ENCODE assay signal across 10 cellular contexts in the genomic region with DNA sequence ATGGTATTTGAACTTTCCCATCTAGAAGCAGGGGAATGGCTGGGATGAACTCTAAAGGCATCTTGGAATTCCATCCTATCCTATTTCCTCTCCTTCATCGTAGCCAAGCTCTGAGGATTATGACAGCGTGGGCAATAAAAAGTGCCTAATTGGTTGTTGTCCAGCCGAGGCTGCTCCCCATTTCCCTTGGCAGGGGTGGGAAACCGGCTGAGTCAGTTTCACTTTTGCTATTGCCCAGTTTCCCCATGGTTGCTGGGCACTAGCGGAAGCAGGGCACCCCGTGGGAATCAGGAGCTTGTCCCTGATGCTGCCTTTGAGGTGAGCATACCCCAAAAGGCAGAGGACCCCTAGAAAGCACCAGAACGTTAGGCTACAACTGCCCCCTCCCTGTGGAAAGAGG. TPM values are rescaled to one million over a fixed set of nuclear protein-coding genes. Genes with fewer than 3 reads are reported as not detected.
A peak's percentile ranks its signal among the peaks of the same experiment; 100 is the strongest.
DNase-seq lines count a peak whose midpoint lies in the region; ATAC-seq and TF ChIP-seq lines count a peak whose summit lies in the region.
"Had no signal": no experiment of that assay in that cellular context is flagged by ENCODE, and none has a peak within 500 bp of the region (broad histone marks: within the 10 kb centered on the region; RNA-seq: fewer than 3 reads in every experiment).

No MANE protein-coding gene starts in this region.

- intact Hi-C loops in CD14-positive monocyte (cut with micrococcal nuclease) (no loop called here), sigmoid colon (cut with DNase I) (no loop called here)

- H3K27ac Mint-ChIP-seq in CD14-positive monocyte, result peak overlapping the region in 3 of 7 donors; percentile 13 to 72 (median 53)

- H3K27me3 Mint-ChIP-seq in CD14-positive monocyte (ENCODE audit: low read depth in 3 of 3), result peaks cover 7 to 22% (median 12%) of the 10 kb centered on the region in 3 donors

- no peaks in the 10 kb centered on the region for H3K9me3 Mint-ChIP-seq in CD14-positive monocyte

- no peaks in the 10 kb centered on the region for H3K9me3 ChIP-seq in skeletal muscle satellite cell (replicated peaks; ENCODE audit: low read length)
- H3K9me3 ChIP-seq in sigmoid colon, result no peaks in the 10 kb centered on the region

- peak overlapping the region; percentile 30 for H3K9ac ChIP-seq in skeletal muscle satellite cell (ENCODE audit: low read depth, low read length)

- peaks cover 8% of the 10 kb centered on the region for H3K27me3 ChIP-seq in skeletal muscle satellite cell (ENCODE audit: control insufficient read depth, insufficient read depth, low read length)
- peaks cover 0 to 18% (median 7%) of the 10 kb centered on the region in 3 donors for H3K27me3 ChIP-seq in sigmoid colon

- WGBS in sigmoid colon, 2 donors, result 6 to 28% methylated on average over 7 of the region's 7 CpGs

- H3K4me3 ChIP-seq in skeletal muscle satellite cell (ENCODE audit: low read length), result peak overlapping the region; percentile 52
- H3K4me3 ChIP-seq in sigmoid colon, result peak overlapping the region in 2 of 4 donors; percentile 10 to 19

- no peak for DNase-seq in CD14-positive monocyte (ENCODE audit: low spot score)
- peak; percentile 71 for DNase-seq in RPMI7951 (ENCODE audit: low read depth)
- peak; percentile 25 for DNase-seq in glomerular visceral epithelial cell (ENCODE audit: extremely low spot score)
- no peak for DNase-seq in sigmoid colon
- DNase-seq in OCI-M2 (lab: John Stamatoyannopoulos, UW; ENCODE audit: unreplicated experiment), result no peak
- DNase-seq: NCI-H1092 treated with DMSO at 0.1 percent for 48 hours, WERI-Rb-1 had no signal

- H3K36me3 ChIP-seq in skeletal muscle satellite cell (ENCODE audit: insufficient read depth, low read length) (no peaks in the 10 kb centered on the region), sigmoid colon (no peaks in the 10 kb centered on the region)
- H3K36me3 ChIP-seq: WERI-Rb-1 had no signal

- H3K4me1 ChIP-seq in skeletal muscle satellite cell (ENCODE audit: control insufficient read depth, insufficient read depth, low read length), result peaks cover 19% of the 10 kb centered on the region
- peaks cover 0 to 8% (median 0%) of the 10 kb centered on the region in 4 donors for H3K4me1 ChIP-seq in sigmoid colon

- peaks cover 18% of the 10 kb centered on the region for H3K4me1 Mint-ChIP-seq in CD14-positive monocyte

- peak overlapping the region; percentile 69 for H3K4me2 ChIP-seq in skeletal muscle satellite cell (ENCODE audit: low read length)

- peak overlapping the region; percentile 72 to 82 for H3K4me3 Mint-ChIP-seq in CD14-positive monocyte

- no peak for TF ChIP-seq EP300 in sigmoid colon (IDR thresholded peaks at IDR 0.05)

- no peak for TF ChIP-seq POLR2A in sigmoid colon (IDR thresholded peaks at IDR 0.05)

- TF ChIP-seq CTCF in CD14-positive monocyte (IDR thresholded peaks at IDR 0.05) (no peak), sigmoid colon (IDR thresholded peaks at IDR 0.05) (no peak)

- no peaks in the 10 kb centered on the region for H3K36me3 Mint-ChIP-seq in CD14-positive monocyte

- ATAC-seq in GM18873 (IDR thresholded peaks at IDR 0.05; ENCODE audit: low FRiP score, unreplicated experiment), result no peak
- ATAC-seq in GM21786 (IDR thresholded peaks at IDR 0.05; ENCODE audit: unreplicated experiment), result no peak

- peak overlapping the region in 2 of 4 donors; percentile 25 to 40 for H3K27ac ChIP-seq in sigmoid colon
- H3K27ac ChIP-seq: WERI-Rb-1 had no signal

RNA-seq across cellular contexts. Expression of a gene that starts 13.8 kb away (rescaled TPM):
- polyA plus RNA-seq in CD14-positive monocyte (1 to 10 TPM; 3.1 to 6.8 TPM), sigmoid colon (10 to 100 TPM; 13.8 to 19.2 (median 18.0) TPM)
- 0.98 and 1.6 TPM in 2 replicates for total RNA-seq in RPMI7951 (2014; rRNA removed; shearing (Covaris generic))
- total RNA-seq in skeletal muscle satellite cell (2012; rRNA removed), result 1.5 and 2.2 TPM in 2 replicates
- total RNA-seq in sigmoid colon, result 1 to 10 TPM; 3.0 to 8.3 (median 5.6) TPM

RNA-seq across cellular contexts. Expression of a gene that starts 31.3 kb away (rescaled TPM):
- polyA plus RNA-seq in CD14-positive monocyte (under 1 TPM in 1 of 2 donors, not detected in 1; 0.06 TPM), sigmoid colon (10 to 100 TPM in 1 of 3 donors, 1 to 10 TPM in 2; 1.2 to 18.8 (median 3.5) TPM)
- total RNA-seq in RPMI7951 (2014; rRNA removed; shearing (Covaris generic)), result not detected in 2 replicates
- total RNA-seq in skeletal muscle satellite cell (2012; rRNA removed), result under 0.01 TPM in 1 of 2 replicates, not detected in the other
- under 1 TPM in 1 of 4 donors, not detected in 3; 0.16 TPM for total RNA-seq in sigmoid colon

RNA-seq across cellular contexts. Expression of a gene that starts 41.2 kb away (rescaled TPM):
- 10 to 100 TPM; 13.2 to 14.5 TPM for polyA plus RNA-seq in CD14-positive monocyte
- total RNA-seq in RPMI7951 (2014; rRNA removed; shearing (Covaris generic)), result 17.8 and 18.4 TPM in 2 replicates
- total RNA-seq in skeletal muscle satellite cell (2012; rRNA removed), result 19.4 and 35.0 TPM in 2 replicates
- total RNA-seq in sigmoid colon, result 10 to 100 TPM; 22.5 to 28.8 (median 23.4) TPM
- polyA plus RNA-seq in sigmoid colon, result 10 to 100 TPM; 36.0 to 44.6 (median 42.6) TPM

RNA-seq across cellular contexts. Expression of a gene that starts 50.8 kb away (rescaled TPM):
- polyA plus RNA-seq in CD14-positive monocyte (under 1 TPM; 0.12 to 0.22 TPM), sigmoid colon (under 1 TPM in 1 of 3 donors, not detected in 2; 0.48 TPM)
- 0.10 TPM in 1 of 2 replicates, not detected in the other for total RNA-seq in RPMI7951 (2014; rRNA removed; shearing (Covaris generic))
- total RNA-seq in skeletal muscle satellite cell (2012; rRNA removed), result 0.22 TPM in 1 of 2 replicates, not detected in the other
- under 1 TPM in 2 of 4 donors, not detected in 2; 0.28 to 0.36 TPM for total RNA-seq in sigmoid colon

RNA-seq across cellular contexts. Expression of a gene that starts 50.9 kb away (rescaled TPM):
- polyA plus RNA-seq in CD14-positive monocyte (10 to 100 TPM; 32.6 to 32.7 TPM), sigmoid colon (10 to 100 TPM; 38.8 to 49.4 (median 42.6) TPM)
- total RNA-seq in RPMI7951 (2014; rRNA removed; shearing (Covaris generic)), result 30.4 and 35.8 TPM in 2 replicates
- 27.1 and 29.1 TPM in 2 replicates for total RNA-seq in skeletal muscle satellite cell (2012; rRNA removed)
- total RNA-seq in sigmoid colon, result 10 to 100 TPM; 54.8 to 58.8 (median 56.9) TPM

Comparison
In these comparisons a context has a peak if more than half of its experiments do, and no peak if none do; other contexts are left out.
1. DNase-seq: peak in RPMI7951 (single experiment) and glomerular visceral epithelial cell (single experiment); none in CD14-positive monocyte (single experiment), sigmoid colon (single experiment) and OCI-M2 (single experiment).